In the genomic region with DNA sequence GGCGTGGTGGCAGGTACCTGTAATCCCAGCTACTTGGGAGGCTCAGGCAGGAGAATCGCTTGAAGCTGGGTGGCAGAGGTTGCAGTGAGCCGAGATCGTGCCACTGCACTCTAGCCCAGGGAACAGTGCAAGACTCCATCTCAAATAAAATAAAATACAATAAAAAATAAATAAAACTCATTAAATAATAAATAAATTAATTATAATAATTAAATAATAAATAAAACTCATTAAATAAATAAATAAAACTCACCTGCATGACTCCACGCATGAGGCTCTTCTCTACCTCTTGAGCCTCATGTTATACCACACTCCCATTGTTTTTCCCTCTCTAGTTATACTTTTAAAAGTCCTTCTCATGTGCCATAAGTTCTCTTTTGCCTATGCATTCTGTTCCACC, we compare ENCODE assay signal across 36 cellular contexts.
"Had no signal": no experiment of that assay in that cellular context is flagged by ENCODE, and none has a peak within 500 bp of the region (broad histone marks: within the 10 kb centered on the region; RNA-seq: fewer than 3 reads in every experiment).

No MANE protein-coding gene starts in this region.

- H3K4me3 ChIP-seq: adrenal gland, ascending aorta, body of pancreas, breast epithelium, cardiac muscle cell had no signal

- H3K27ac ChIP-seq: adrenal gland, ascending aorta, body of pancreas, brain microvascular endothelial cell, breast epithelium, cardiac muscle cell had no signal

- H3K9me3 ChIP-seq: adrenal gland, ascending aorta, body of pancreas, breast epithelium had no signal

- H3K4me1 Mint-ChIP-seq: activated naive CD4-positive, alpha-beta T cell treated with anti-CD3 and anti-CD28 coated beads, Interleukin-2, amount 10 ng/mL, durations not matched to agents 7 days and 5 days; activated naive CD4-positive, alpha-beta T cell treated with anti-CD3 and anti-CD28 coated beads, Interleukin-2, amount 50 U/mL, for 24 hours; activated naive CD8-positive, alpha-beta T cell treated with anti-CD3 and anti-CD28 coated beads for 36 hours; activated naive CD8-positive, alpha-beta T cell treated with anti-CD3 and anti-CD28 coated beads, Interleukin-2, amount 10 ng/mL, durations not matched to agents 7 days and 5 days; activated naive CD8-positive, alpha-beta T cell treated with anti-CD3 and anti-CD28 coated beads, Interleukin-2, amount 50 U/mL, for 24 hours; activated T-helper 17 cell treated with anti-CD3 and anti-CD28 coated beads, Interleukin-2, amount 50 U/mL, for 72 hours; central memory CD8-positive, alpha-beta T cell had no signal

- DNase-seq: activated effector memory CD4-positive, alpha-beta T cell treated with anti-CD3 and anti-CD28 coated beads, Interleukin-2, amount 50 U/mL, for 16 hours; activated effector memory CD4-positive, alpha-beta T cell treated with Interleukin-2 at 50 U/mL for 16 hours; activated gamma-delta T cell; activated gamma-delta T cell treated with Interleukin-2 at 50 U/mL for 16 hours; activated naive CD4-positive, alpha-beta T cell; activated naive CD4-positive, alpha-beta T cell treated with anti-CD3 and anti-CD28 coated beads for 36 hours; activated naive CD4-positive, alpha-beta T cell treated with anti-CD3 and anti-CD28 coated beads, Interleukin-2, amount 10 ng/mL, durations not matched to agents 7 days and 5 days; activated naive CD4-positive, alpha-beta T cell treated with anti-CD3 and anti-CD28 coated beads, Interleukin-2, amount 50 U/mL, for 16 hours; activated naive CD4-positive, alpha-beta T cell treated with Interleukin-2 at 50 U/mL for 16 hours; activated naive CD8-positive, alpha-beta T cell treated with anti-CD3 and anti-CD28 coated beads for 36 hours; activated naive CD8-positive, alpha-beta T cell treated with anti-CD3 and anti-CD28 coated beads, Interleukin-2, amount 10 ng/mL, durations not matched to agents 7 days and 5 days; activated naive CD8-positive, alpha-beta T cell treated with anti-CD3 and anti-CD28 coated beads, Interleukin-2, amount 50 U/mL, for 24 hours; activated T-cell treated with anti-CD3 and anti-CD28 coated beads, Interleukin-2, amount 50 U/mL, for 4 hours; activated T-cell treated with anti-CD3 and anti-CD28 coated beads, Interleukin-2, amount 50 U/mL, for 48 hours; activated T-cell treated with anti-CD3 and anti-CD28 coated beads, Interleukin-2, amount 50 U/mL, for 72 hours; adrenal gland; amniotic stem cell; amygdala; anterior cingulate cortex; aorta; body of pancreas; brain microvascular endothelial cell; caudate nucleus; central memory CD4-positive, alpha-beta T cell; cerebellar nuclear complex had no signal

- H3K27me3 Mint-ChIP-seq: activated naive CD4-positive, alpha-beta T cell treated with anti-CD3 and anti-CD28 coated beads, Interleukin-2, amount 10 ng/mL, durations not matched to agents 7 days and 5 days; activated naive CD4-positive, alpha-beta T cell treated with anti-CD3 and anti-CD28 coated beads, Interleukin-2, amount 50 U/mL, for 24 hours; activated naive CD8-positive, alpha-beta T cell; activated naive CD8-positive, alpha-beta T cell treated with anti-CD3 and anti-CD28 coated beads for 36 hours; activated naive CD8-positive, alpha-beta T cell treated with anti-CD3 and anti-CD28 coated beads, Interleukin-2, amount 10 ng/mL, durations not matched to agents 7 days and 5 days; activated naive CD8-positive, alpha-beta T cell treated with anti-CD3 and anti-CD28 coated beads, Interleukin-2, amount 50 U/mL, for 24 hours; activated T-helper 17 cell treated with anti-CD3 and anti-CD28 coated beads, Interleukin-2, amount 50 U/mL, for 72 hours; central memory CD8-positive, alpha-beta T cell had no signal

- H3K27me3 ChIP-seq: adrenal gland, ascending aorta, body of pancreas, brain microvascular endothelial cell, breast epithelium, cardiac muscle cell had no signal

- H3K27ac Mint-ChIP-seq: activated naive CD4-positive, alpha-beta T cell treated with anti-CD3 and anti-CD28 coated beads for 36 hours; activated naive CD4-positive, alpha-beta T cell treated with anti-CD3 and anti-CD28 coated beads, Interleukin-2, amount 10 ng/mL, durations not matched to agents 7 days and 5 days; activated naive CD4-positive, alpha-beta T cell treated with anti-CD3 and anti-CD28 coated beads, Interleukin-2, amount 50 U/mL, for 24 hours; activated naive CD4-positive, alpha-beta T cell treated with anti-CD3 and anti-CD28 coated beads, Interleukin-2, amount 50 U/mL, for 72 hours; activated naive CD8-positive, alpha-beta T cell; activated naive CD8-positive, alpha-beta T cell treated with anti-CD3 and anti-CD28 coated beads for 36 hours; activated naive CD8-positive, alpha-beta T cell treated with anti-CD3 and anti-CD28 coated beads, Interleukin-2, amount 10 ng/mL, durations not matched to agents 7 days and 5 days; activated naive CD8-positive, alpha-beta T cell treated with anti-CD3 and anti-CD28 coated beads, Interleukin-2, amount 50 U/mL, for 24 hours; activated T-cell treated with anti-CD3 and anti-CD28 coated beads, Interleukin-2, amount 50 U/mL, for 72 hours; activated T-helper 1 cell treated with anti-CD3 and anti-CD28 coated beads, Interleukin-12 subunit alpha, Interleukin-12 subunit beta, Interleukin-2, Interleukin-4 antibody, amounts not matched to agents 30 ng/mL and 10 ng/mL and 1 ng/mL, durations not matched to agents 14 hours and 24 hours and 36 hours; activated T-helper 17 cell treated with anti-CD3 and anti-CD28 coated beads, Interleukin-2, amount 50 U/mL, for 72 hours; activated T-helper 2 cell treated with anti-CD3 and anti-CD28 coated beads, Interferon-gamma antibody, Interleukin-2, Interleukin-4, amounts not matched to agents 10 μg/mL and 5 μg/mL and 100 μg/mL, durations not matched to agents 14 hours and 24 hours and 36 hours; brain had no signal

- H3K36me3 ChIP-seq: adrenal gland, ascending aorta, brain microvascular endothelial cell, breast epithelium, cardiac muscle cell had no signal

- H3K4me3 Mint-ChIP-seq: activated naive CD4-positive, alpha-beta T cell treated with anti-CD3 and anti-CD28 coated beads for 36 hours; activated naive CD4-positive, alpha-beta T cell treated with anti-CD3 and anti-CD28 coated beads, Interleukin-2, amount 10 ng/mL, durations not matched to agents 7 days and 5 days; activated naive CD4-positive, alpha-beta T cell treated with anti-CD3 and anti-CD28 coated beads, Interleukin-2, amount 50 U/mL, for 24 hours; activated naive CD8-positive, alpha-beta T cell; activated naive CD8-positive, alpha-beta T cell treated with anti-CD3 and anti-CD28 coated beads for 36 hours; activated naive CD8-positive, alpha-beta T cell treated with anti-CD3 and anti-CD28 coated beads, Interleukin-2, amount 10 ng/mL, durations not matched to agents 7 days and 5 days; activated naive CD8-positive, alpha-beta T cell treated with anti-CD3 and anti-CD28 coated beads, Interleukin-2, amount 50 U/mL, for 24 hours; activated T-cell treated with anti-CD3 and anti-CD28 coated beads, Interleukin-2, amount 50 U/mL, for 4 hours; activated T-cell treated with anti-CD3 and anti-CD28 coated beads, Interleukin-2, amount 50 U/mL, for 72 hours; activated T-helper 1 cell treated with anti-CD3 and anti-CD28 coated beads, Interleukin-12 subunit alpha, Interleukin-12 subunit beta, Interleukin-2, Interleukin-4 antibody, amounts not matched to agents 30 ng/mL and 10 ng/mL and 1 ng/mL, durations not matched to agents 14 hours and 24 hours and 36 hours; activated T-helper 17 cell treated with anti-CD3 and anti-CD28 coated beads, Interleukin-2, amount 50 U/mL, for 72 hours; brain; central memory CD8-positive, alpha-beta T cell had no signal

- ATAC-seq: activated naive CD4-positive, alpha-beta T cell treated with anti-CD3 and anti-CD28 coated beads, Interleukin-2, amount 50 U/mL, for 72 hours; activated naive CD8-positive, alpha-beta T cell treated with anti-CD3 and anti-CD28 coated beads, Interleukin-2, amount 50 U/mL, for 24 hours; activated T-cell treated with anti-CD3 and anti-CD28 coated beads, Interleukin-2, amount 50 U/mL, for 4 hours; activated T-cell treated with anti-CD3 and anti-CD28 coated beads, Interleukin-2, amount 50 U/mL, for 72 hours; activated T-helper 17 cell treated with anti-CD3 and anti-CD28 coated beads, Interleukin-2, amount 50 U/mL, for 72 hours; body of pancreas had no signal

- H3K36me3 Mint-ChIP-seq: activated naive CD4-positive, alpha-beta T cell treated with anti-CD3 and anti-CD28 coated beads, Interleukin-2, amount 10 ng/mL, durations not matched to agents 7 days and 5 days; activated naive CD4-positive, alpha-beta T cell treated with anti-CD3 and anti-CD28 coated beads, Interleukin-2, amount 50 U/mL, for 24 hours; activated naive CD4-positive, alpha-beta T cell treated with anti-CD3 and anti-CD28 coated beads, Interleukin-2, amount 50 U/mL, for 72 hours; activated naive CD8-positive, alpha-beta T cell; activated naive CD8-positive, alpha-beta T cell treated with anti-CD3 and anti-CD28 coated beads for 36 hours; activated naive CD8-positive, alpha-beta T cell treated with anti-CD3 and anti-CD28 coated beads, Interleukin-2, amount 10 ng/mL, durations not matched to agents 7 days and 5 days; brain had no signal

- H3K9me3 Mint-ChIP-seq: activated naive CD4-positive, alpha-beta T cell treated with anti-CD3 and anti-CD28 coated beads for 36 hours; activated naive CD4-positive, alpha-beta T cell treated with anti-CD3 and anti-CD28 coated beads, Interleukin-2, amount 10 ng/mL, durations not matched to agents 7 days and 5 days; activated naive CD4-positive, alpha-beta T cell treated with anti-CD3 and anti-CD28 coated beads, Interleukin-2, amount 50 U/mL, for 24 hours; activated naive CD4-positive, alpha-beta T cell treated with anti-CD3 and anti-CD28 coated beads, Interleukin-2, amount 50 U/mL, for 72 hours; activated naive CD8-positive, alpha-beta T cell treated with anti-CD3 and anti-CD28 coated beads for 36 hours; activated naive CD8-positive, alpha-beta T cell treated with anti-CD3 and anti-CD28 coated beads, Interleukin-2, amount 10 ng/mL, durations not matched to agents 7 days and 5 days; activated naive CD8-positive, alpha-beta T cell treated with anti-CD3 and anti-CD28 coated beads, Interleukin-2, amount 50 U/mL, for 24 hours; activated T-cell treated with anti-CD3 and anti-CD28 coated beads, Interleukin-2, amount 50 U/mL, for 72 hours; activated T-helper 1 cell treated with anti-CD3 and anti-CD28 coated beads, Interleukin-12 subunit alpha, Interleukin-12 subunit beta, Interleukin-2, Interleukin-4 antibody, amounts not matched to agents 30 ng/mL and 10 ng/mL and 1 ng/mL, durations not matched to agents 14 hours and 24 hours and 36 hours; activated T-helper 17 cell treated with anti-CD3 and anti-CD28 coated beads, Interleukin-2, amount 50 U/mL, for 72 hours; activated T-helper 2 cell treated with anti-CD3 and anti-CD28 coated beads, Interferon-gamma antibody, Interleukin-2, Interleukin-4, amounts not matched to agents 10 μg/mL and 5 μg/mL and 100 μg/mL, durations not matched to agents 14 hours and 24 hours and 36 hours; central memory CD8-positive, alpha-beta T cell had no signal

- H3K4me1 ChIP-seq: ascending aorta, breast epithelium had no signal
